ENCODE assay signal across 11 cellular contexts in the genomic region with DNA sequence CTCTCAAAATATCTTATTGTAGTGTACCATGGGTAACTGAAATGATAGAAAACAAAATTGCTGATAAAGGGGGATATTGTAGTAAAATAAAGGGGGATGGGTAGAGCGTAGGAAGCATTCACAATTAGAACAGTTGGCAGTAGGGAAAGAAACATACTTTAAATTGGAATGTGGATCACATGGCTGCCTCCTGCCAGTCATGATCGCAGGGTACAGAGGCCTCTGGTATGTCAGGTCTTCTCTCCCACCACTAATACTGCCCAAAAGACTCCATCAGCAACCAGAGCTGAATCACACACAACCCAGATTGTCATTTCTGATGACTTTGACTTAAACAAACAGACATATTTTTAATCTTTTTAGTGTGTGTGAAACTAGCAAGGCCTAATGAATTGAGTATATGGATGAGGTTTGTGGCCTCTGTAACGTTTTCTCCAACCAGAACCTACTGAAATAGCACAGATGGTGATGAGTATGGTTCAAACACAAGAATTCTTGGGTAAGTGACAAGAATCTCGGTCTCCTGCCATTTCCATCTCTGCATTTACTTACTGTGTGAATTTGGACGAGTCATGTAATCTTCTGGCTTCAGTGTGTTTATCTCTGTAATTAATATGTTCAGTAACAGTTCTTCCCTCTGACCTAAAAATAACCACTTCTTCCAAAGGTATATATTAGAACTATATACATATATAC.
"Had no signal": no experiment of that assay in that cellular context is flagged by ENCODE, and none has a peak within 500 bp of the region (broad histone marks: within the 10 kb centered on the region; RNA-seq: fewer than 3 reads in every experiment).

No MANE protein-coding gene starts in this region.

- H3K4me3 ChIP-seq: esophagus muscularis mucosa, gastroesophageal sphincter, left lung, ovary had no signal

- H3K9me3 Mint-ChIP-seq: activated T-cell treated with anti-CD3 and anti-CD28 coated beads, Interleukin-2, amount 50 U/mL, for 4 hours had no signal

- H3K27ac Mint-ChIP-seq: activated CD8-positive, alpha-beta memory T cell treated with anti-CD3 and anti-CD28 coated beads, Interleukin-2, amount 10 ng/mL, durations not matched to agents 7 days and 5 days; activated naive CD8-positive, alpha-beta T cell had no signal

- H3K36me3 Mint-ChIP-seq: activated CD8-positive, alpha-beta memory T cell treated with anti-CD3 and anti-CD28 coated beads, Interleukin-2, amount 10 ng/mL, durations not matched to agents 7 days and 5 days; activated naive CD8-positive, alpha-beta T cell had no signal

- DNase-seq: activated CD4-positive, alpha-beta T cell treated with anti-CD3 and anti-CD28 coated beads, Interleukin-2, amount 50 U/mL, for 4 hours; activated CD4-positive, CD25-positive, alpha-beta regulatory T cell treated with anti-CD3 and anti-CD28 coated beads, Interleukin-2, amount 50 U/mL, for 72 hours; activated CD8-positive, alpha-beta memory T cell treated with anti-CD3 and anti-CD28 coated beads, Interleukin-2, amount 10 ng/mL, durations not matched to agents 7 days and 5 days; activated effector memory CD4-positive, alpha-beta T cell treated with anti-CD3 and anti-CD28 coated beads, Interleukin-2, amount 50 U/mL, for 16 hours; activated T-cell treated with anti-CD3 and anti-CD28 coated beads, Interleukin-2, amount 50 U/mL, for 4 hours; left lung; mesenchymal stem cell; ovary had no signal

- ATAC-seq: activated CD8-positive, alpha-beta memory T cell treated with anti-CD3 and anti-CD28 coated beads, Interleukin-2, amount 10 ng/mL, durations not matched to agents 7 days and 5 days; activated T-cell treated with anti-CD3 and anti-CD28 coated beads, Interleukin-2, amount 50 U/mL, for 4 hours; gastroesophageal sphincter; left lung had no signal

- H3K4me3 Mint-ChIP-seq: activated CD8-positive, alpha-beta memory T cell treated with anti-CD3 and anti-CD28 coated beads, Interleukin-2, amount 10 ng/mL, durations not matched to agents 7 days and 5 days; activated naive CD8-positive, alpha-beta T cell; activated T-cell treated with anti-CD3 and anti-CD28 coated beads, Interleukin-2, amount 50 U/mL, for 4 hours had no signal

- H3K4me1 Mint-ChIP-seq: activated CD8-positive, alpha-beta memory T cell treated with anti-CD3 and anti-CD28 coated beads, Interleukin-2, amount 10 ng/mL, durations not matched to agents 7 days and 5 days had no signal
